In genomic region chr7:17371656-17372524, GRCh38 we compare ENCODE assay signal across 10 cellular contexts.
DNase-seq lines count a peak whose midpoint lies in the region; ATAC-seq and TF ChIP-seq lines count a peak whose summit lies in the region.
"Had no signal": no experiment of that assay in that cellular context is flagged by ENCODE, and none has a peak within 500 bp of the region (broad histone marks: within the 10 kb centered on the region; RNA-seq: fewer than 3 reads in every experiment).

No MANE protein-coding gene starts in this region.

- peak overlapping the region; percentile 89 for H3K27ac Mint-ChIP-seq in MCF 10A (ENCODE audit: low read depth, unreplicated experiment)

- BruUV-seq in A673 (replicated peaks; lab: Mats Ljungman, UMichigan) (no TSS peak), IMR-90 (replicated peaks; lab: Mats Ljungman, UMichigan) (no TSS peak), MCF 10A (replicated peaks; lab: Mats Ljungman, UMichigan) (no TSS peak)

- peak overlapping the region; percentile 48; the same call in 1 of the 2 replicates for H3K9ac ChIP-seq in IMR-90 (ENCODE audit: low read depth, low read length)

- H2BK120ac ChIP-seq in IMR-90 (ENCODE audit: low read depth, low read length): peak overlapping the region; percentile 99

- H3K4me3 ChIP-seq in A673 (ENCODE audit: low read depth, low read length, poor library complexity, severe bottlenecking) (no peak overlapping the region), IMR-90 (ENCODE audit: insufficient read depth, low read depth, low read length) (no peak overlapping the region), lung (no peak overlapping the region)

- dilution Hi-C loops in IMR-90 (cut with HindIII; ENCODE audit: low sequenced_read_pairs, unreplicated experiment): no loop called here

- POLR2A ChIA-PET in A673 (lab: Charles Lee; ENCODE audit: low non-redundant PET): no interaction called here
- POLR2A ChIA-PET in IMR-90 (lab: Charles Lee; ENCODE audit: unreplicated experiment): interaction anchor here (0.6 kb wide), 1 partner anchor 150 kb away, joined by 7 read pairs; no protein-coding TSS in a partner anchor
- POLR2A ChIA-PET in MCF 10A (lab: Yijun Ruan, JAX): interaction anchor here (0.6 to 4.2 kb wide), 17 partner anchors 13 to 309 kb away, joined by 3 to 37 read pairs (median 5); no protein-coding TSS in a partner anchor

- TF ChIP-seq RAD21 in IMR-90 (IDR thresholded peaks at IDR 0.05; ENCODE audit: low read length): 0 out of 2 replicates have a peak, but pooled peaks have one; percentile 2

- H2AK9ac ChIP-seq in IMR-90 (replicated peaks; ENCODE audit: low read depth, low read length, poor library complexity): peak overlapping the region; percentile 66

- H4K20me1 ChIP-seq in IMR-90 (ENCODE audit: insufficient read depth, low read length): no peaks in the 10 kb centered on the region

- H2AK5ac ChIP-seq in IMR-90 (ENCODE audit: low read depth, low read length): peak overlapping the region; percentile 72

- peak overlapping the region; percentile 99 for H3K18ac ChIP-seq in IMR-90 (ENCODE audit: low read depth, low read length)

- intact Hi-C loops in A673 (cut with micrococcal nuclease; ENCODE audit: unreplicated experiment): no loop called here
- intact Hi-C loops in IMR-90 (cut with micrococcal nuclease): loop anchor here (1.0 to 10.0 kb wide), 3 partner anchors 34 to 1033 kb away; no protein-coding TSS in a partner anchor
- intact Hi-C loops in MCF 10A (cut with micrococcal nuclease): loop anchor here (1.0 to 10.0 kb wide), 6 partner anchors 37 to 387 kb away; no protein-coding TSS in a partner anchor

- no peaks in the 10 kb centered on the region for H3K27me3 Mint-ChIP-seq in MCF 10A (ENCODE audit: insufficient read depth, unreplicated experiment)
- H3K27me3 Mint-ChIP-seq: naive B cell had no signal

- TF ChIP-seq CTCF in A673 (conservative IDR thresholded peaks at IDR 0.05; ENCODE audit: low read depth, low read length) (no peak), IMR-90 (conservative IDR thresholded peaks at IDR 0.05; ENCODE audit: low read depth, low read length) (no peak), MCF 10A (IDR thresholded peaks at IDR 0.05; ENCODE audit: unreplicated experiment) (no peak), lung (IDR thresholded peaks at IDR 0.05; ENCODE audit: control extremely low read depth, extremely low read depth) (no peak)

- H3K23ac ChIP-seq in IMR-90 (ENCODE audit: low read depth, low read length): peak overlapping the region; percentile 95

- H3K36me3 ChIP-seq in A673 (ENCODE audit: insufficient read depth, low read length, poor library complexity, severe bottlenecking): no peaks in the 10 kb centered on the region
- H3K36me3 ChIP-seq in IMR-90 (ENCODE audit: control insufficient read depth, insufficient read depth, low read length): no peaks in the 10 kb centered on the region
- no peaks in the 10 kb centered on the region for H3K36me3 ChIP-seq in lung (ENCODE audit: control insufficient read depth in 2 of 2, insufficient read depth in 2 of 2, low read length in 2 of 2)

- in situ Hi-C loops in IMR-90 (cut with MboI; ENCODE audit: low sequenced_read_pairs): no loop called here

- ATAC-seq in IMR-90 (ENCODE audit: low read depth) (peak; percentile 65), lung (ENCODE audit: insufficient read depth, low FRiP score) (peak; percentile 39)
- no peak for ATAC-seq in activated CD4-positive, CD25-positive, alpha-beta regulatory T cell treated with anti-CD3 and anti-CD28 coated beads, Interleukin-2, amount 50 U/mL, for 24 hours

- H3K9me3 ChIP-seq in A673 (ENCODE audit: low read depth, low read length, poor library complexity, severe bottlenecking) (no peaks in the 10 kb centered on the region), IMR-90 (ENCODE audit: control insufficient read depth, insufficient read depth, low read length) (no peaks in the 10 kb centered on the region), lung (ENCODE audit: control insufficient read depth in 2 of 2, insufficient read depth in 1 of 2, low read length in 1 of 2) (no peaks in the 10 kb centered on the region)

- no peaks in the 10 kb centered on the region for H3K9me3 Mint-ChIP-seq in MCF 10A (ENCODE audit: unreplicated experiment)
- H3K9me3 Mint-ChIP-seq: naive B cell had no signal

- no peak overlapping the region for H3K4me3 Mint-ChIP-seq in MCF 10A (ENCODE audit: unreplicated experiment)
- H3K4me3 Mint-ChIP-seq: naive B cell had no signal

- peak overlapping the region; percentile 92 for H3K14ac ChIP-seq in IMR-90 (replicated peaks; ENCODE audit: low read depth, low read length)

- peak overlapping the region; percentile 98 for H4K91ac ChIP-seq in IMR-90 (ENCODE audit: insufficient read depth, low read depth, low read length)

- peak; percentile 50; the same call in 1 of the 2 replicates for TF ChIP-seq POLR2A in IMR-90 (IDR thresholded peaks at IDR 0.05; ENCODE audit: low read depth, low read length)

- peak overlapping the region; percentile 86; the same call in 2 of the 3 replicates for H2BK15ac ChIP-seq in IMR-90 (ENCODE audit: low read depth, low read length)

- peak overlapping the region; percentile 93 for H3K4ac ChIP-seq in IMR-90 (ENCODE audit: low read depth, low read length)

- H3K27ac ChIP-seq in A673 (ENCODE audit: low read depth, low read length, poor library complexity, severe bottlenecking) (no peak overlapping the region), IMR-90 (ENCODE audit: insufficient read depth, low read length) (peak overlapping the region; percentile 100), lung (ENCODE audit: low read depth in 1 of 2, low read length in 1 of 2) (peak overlapping the region in 1 of 2 donors; percentile 46)

- peak overlapping the region; percentile 99 for H2BK20ac ChIP-seq in IMR-90 (ENCODE audit: low read depth, low read length)

- H3K56ac ChIP-seq in IMR-90 (ENCODE audit: extremely low read depth, insufficient read depth, low read length): peak overlapping the region; percentile 99

- H3K36me3 Mint-ChIP-seq in MCF 10A (ENCODE audit: insufficient read depth, unreplicated experiment): no peaks in the 10 kb centered on the region
- H3K36me3 Mint-ChIP-seq: naive B cell had no signal

- peaks cover 27% of the 10 kb centered on the region for H3K4me1 Mint-ChIP-seq in MCF 10A (ENCODE audit: insufficient read depth, unreplicated experiment)
- H3K4me1 Mint-ChIP-seq: naive B cell had no signal

- DNase-seq in A673 (ENCODE audit: low spot score) (peak; percentile 57), IMR-90 (peak; percentile 99), MCF 10A (ENCODE audit: unreplicated experiment) (peak; percentile 91), lung (ENCODE audit: low spot score) (no peak), NCI-H1048 (lab: John Stamatoyannopoulos, UW) (no peak)
- no peak for DNase-seq in stimulated activated naive CD4-positive, alpha-beta T cell (lab: John Stamatoyannopoulos, UW)
- no peak for DNase-seq in stimulated activated CD8-positive, alpha-beta memory T cell treated with anti-CD3 and anti-CD28 coated beads, Interleukin-4, amount 100 ng/mL, for 48 hours
- DNase-seq: central memory CD4-positive, alpha-beta T cell; naive B cell had no signal

- H3K4me1 ChIP-seq in A673 (ENCODE audit: insufficient read depth, low read length, poor library complexity, severe bottlenecking) (peaks cover 28% of the 10 kb centered on the region), IMR-90 (ENCODE audit: control insufficient read depth, insufficient read depth, low read length) (peaks cover 27% of the 10 kb centered on the region), lung (ENCODE audit: control insufficient read depth in 2 of 2, insufficient read depth in 2 of 2, low read length in 2 of 2) (peaks cover 3 to 6% of the 10 kb centered on the region in 2 donors)

- H3K79me1 ChIP-seq in IMR-90 (ENCODE audit: low read depth in 1 of 2, low read length in 2 of 2): peaks cover 0 to 5% of the 10 kb centered on the region in 2 experiments; a peak in 1 of 4 replicates

- no CpG with 5 or more reads among the region's 3 CpGs for WGBS in IMR-90 (ENCODE audit: extremely low coverage in 2 of 2, insufficient read length in 1 of 2), 2 experiments
- WGBS in lung, 2 donors: 64 to 82% methylated on average over 3 of the region's 3 CpGs

- peak overlapping the region; percentile 81 for H3K4me2 ChIP-seq in IMR-90 (ENCODE audit: low read depth, low read length)

- H2AFZ ChIP-seq in IMR-90 (replicated peaks; ENCODE audit: low read length, poor library complexity): peak overlapping the region; percentile 64

- CTCF ChIA-PET in A673 (lab: Charles Lee): no interaction called here
- CTCF ChIA-PET in IMR-90 (lab: Yijun Ruan, JAX): interaction anchor here (0.6 kb wide), 1 partner anchor 14 kb away, joined by 3 read pairs; no protein-coding TSS in a partner anchor
- CTCF ChIA-PET in MCF 10A (lab: Yijun Ruan, JAX): interaction anchor here (0.6 to 1.0 kb wide), 2 partner anchors 275 to 317 kb away, joined by 3 read pairs; no protein-coding TSS in a partner anchor

- peak overlapping the region; percentile 100 for H2BK5ac ChIP-seq in IMR-90 (ENCODE audit: low read depth, low read length, poor library complexity, severe bottlenecking)

- peak overlapping the region; percentile 97 for H4K5ac ChIP-seq in IMR-90 (ENCODE audit: low read depth, low read length)

- H3K27me3 ChIP-seq in A673 (replicated peaks; ENCODE audit: insufficient read depth, low read depth, low read length, poor library complexity) (no peaks in the 10 kb centered on the region), IMR-90 (ENCODE audit: control insufficient read depth, insufficient read depth, low read length) (no peaks in the 10 kb centered on the region), lung (ENCODE audit: control insufficient read depth, insufficient read depth) (no peaks in the 10 kb centered on the region)

- peaks cover 17% of the 10 kb centered on the region for H3K9me1 ChIP-seq in IMR-90 (ENCODE audit: insufficient read depth, low read length)

- H4K8ac ChIP-seq in IMR-90 (ENCODE audit: low read depth in 2 of 2, low read length in 2 of 2): peak overlapping the region; percentile 55 to 99

TF ChIP-seq in IMR-90, 13 proteins besides CTCF, POLR2A, EP300 and RAD21 (continues in another document):
- TF ChIP-seq BHLHE40 (IDR thresholded peaks at IDR 0.05; ENCODE audit: low read depth, low read length) (peak; percentile 88), NFE2L2 (IDR thresholded peaks at IDR 0.05; ENCODE audit: low read depth, low read length) (peak; percentile 63; the same call in 1 of the 2 replicates), SMC3 (IDR thresholded peaks at IDR 0.05; ENCODE audit: low read depth, low read length) (no peak), CEBPB (IDR thresholded peaks at IDR 0.05; ENCODE audit: low read depth, low read length) (peak; percentile 90), RCOR1 (IDR thresholded peaks at IDR 0.05; ENCODE audit: insufficient replicate concordance, low read length) (peak; percentile 66), MAZ (IDR thresholded peaks at IDR 0.05; ENCODE audit: borderline replicate concordance, low read depth, low read length) (no peak)
- TF ChIP-seq, protein P1, sequence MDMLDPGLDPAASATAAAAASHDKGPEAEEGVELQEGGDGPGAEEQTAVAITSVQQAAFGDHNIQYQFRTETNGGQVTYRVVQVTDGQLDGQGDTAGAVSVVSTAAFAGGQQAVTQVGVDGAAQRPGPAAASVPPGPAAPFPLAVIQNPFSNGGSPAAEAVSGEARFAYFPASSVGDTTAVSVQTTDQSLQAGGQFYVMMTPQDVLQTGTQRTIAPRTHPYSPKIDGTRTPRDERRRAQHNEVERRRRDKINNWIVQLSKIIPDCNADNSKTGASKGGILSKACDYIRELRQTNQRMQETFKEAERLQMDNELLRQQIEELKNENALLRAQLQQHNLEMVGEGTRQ (IDR thresholded peaks at IDR 0.05; ENCODE audit: low read depth, low read length): no peak

Comparison
In these comparisons a context has a peak if more than half of its experiments do, and no peak if none do; other contexts are left out.
1. DNase-seq: peak in A673 (single experiment), IMR-90 (single experiment) and MCF 10A (single experiment); none in lung (single experiment), stimulated activated naive CD4-positive, alpha-beta T cell (0 of 6), stimulated activated CD8-positive, alpha-beta memory T cell treated with anti-CD3 and anti-CD28 coated beads, Interleukin-4, amount 100 ng/mL, for 48 hours (single experiment) and NCI-H1048 (single experiment).
2. ATAC-seq: peak in IMR-90 (single experiment) and lung (single experiment); none in activated CD4-positive, CD25-positive, alpha-beta regulatory T cell treated with anti-CD3 and anti-CD28 coated beads, Interleukin-2, amount 50 U/mL, for 24 hours (0 of 2).